ENCODE assay signal across 8 cellular contexts in the genomic region with DNA sequence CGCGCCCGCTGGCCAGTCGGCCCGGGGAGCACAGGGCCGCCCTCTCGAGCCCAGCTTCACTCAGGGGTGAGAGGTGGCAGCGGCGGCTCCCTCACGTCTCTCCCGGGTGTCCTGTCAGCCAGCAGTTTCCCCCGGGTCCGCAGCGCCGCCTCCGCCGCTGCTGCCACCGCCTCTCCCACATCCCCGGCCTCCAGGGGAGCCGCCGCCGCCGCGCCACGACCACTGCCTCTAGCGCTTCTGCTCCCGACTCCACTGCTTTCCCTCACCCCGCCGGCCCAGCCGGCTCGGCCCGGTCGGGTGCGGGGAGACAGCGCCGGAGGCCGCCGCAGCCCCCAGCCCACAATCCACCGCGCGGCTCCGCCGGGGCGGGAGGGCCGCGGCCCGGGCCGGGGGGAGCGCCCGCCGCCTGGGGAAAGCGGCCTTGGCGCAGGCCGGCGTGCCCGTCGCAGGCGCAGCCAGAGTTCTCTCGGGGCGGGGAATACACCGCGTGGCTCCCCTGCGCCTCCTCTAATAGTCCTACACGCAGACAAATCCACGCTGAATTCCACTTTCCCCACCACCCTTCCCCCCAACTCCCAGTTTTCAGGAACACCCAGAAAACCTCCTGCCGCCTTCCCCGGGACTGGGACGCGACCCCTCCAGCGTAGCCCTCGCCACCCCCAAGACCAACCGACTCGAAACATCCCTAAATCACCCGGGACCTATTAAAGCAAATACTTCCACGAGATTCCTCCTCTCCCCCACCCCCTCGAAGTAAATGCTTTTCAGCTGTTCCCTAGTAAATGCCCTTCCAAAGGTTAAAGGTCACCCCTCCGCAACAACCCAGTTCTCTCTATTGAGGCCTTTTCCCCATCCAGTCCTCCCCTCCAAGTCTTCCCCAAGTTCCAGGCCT. TPM values are rescaled to one million over a fixed set of nuclear protein-coding genes. Genes with fewer than 3 reads are reported as not detected.
DNase-seq lines count a peak whose midpoint lies in the region; ATAC-seq, FAIRE-seq and TF ChIP-seq lines count a peak whose summit lies in the region.

Gene VPS54 (minus strand): TSS at position 346 of the 892 bp plus-strand sequence. CDS start 35,429 bp downstream, outside the sequence.

- H3K4me1 Mint-ChIP-seq in astrocyte (ENCODE audit: low read depth, unreplicated experiment) = peaks cover 17% of the 10 kb centered on the region

- peak within 1 kb of the TSS; percentile 94 for H3K4me2 ChIP-seq in astrocyte (ENCODE audit: low read length)
- H3K4me2 ChIP-seq in hepatocyte = peak within 1 kb of the TSS; percentile 87

- H3K9me3 Mint-ChIP-seq in astrocyte (ENCODE audit: unreplicated experiment) = no peaks in the 10 kb centered on the region

- no peak for FAIRE-seq in astrocyte (lab: Jason Lieb, UNC)

- no peaks in the 10 kb centered on the region for H3K27me3 Mint-ChIP-seq in astrocyte (ENCODE audit: low read depth, unreplicated experiment)

- H3K9me3 ChIP-seq in astrocyte (ENCODE audit: insufficient read depth, low read depth, low read length) (no peaks in the 10 kb centered on the region), hepatocyte (ENCODE audit: low read depth) (no peaks in the 10 kb centered on the region)

- peak; percentile 67 for DNase-seq in EH (ENCODE audit: low read depth)
- DNase-seq in T-helper 2 cell = peak; percentile 27 to 80 (median 46)
- peak; percentile 36 for DNase-seq in astrocyte (ENCODE audit: low read depth)
- peak; percentile 86 for DNase-seq in hepatocyte (ENCODE audit: low spot score)
- DNase-seq in retinal pigment epithelial cell (ENCODE audit: low read depth) = no peak
- no peak for DNase-seq in DMS114 treated with DMSO at 0.1 percent for 48 hours (lab: John Stamatoyannopoulos, UW; ENCODE audit: unreplicated experiment)

- no peak for TF ChIP-seq EP300 in Ishikawa (IDR thresholded peaks at IDR 0.05; ENCODE audit: borderline replicate concordance)

- H3K36me3 Mint-ChIP-seq in astrocyte (ENCODE audit: low read depth, unreplicated experiment) = no peaks in the 10 kb centered on the region

- H3K4me1 ChIP-seq in astrocyte (ENCODE audit: insufficient read depth, low read length) (peaks cover 5% of the 10 kb centered on the region), hepatocyte (ENCODE audit: insufficient read depth) (peaks cover 29% of the 10 kb centered on the region)

- no peaks in the 10 kb centered on the region for H3K27me3 ChIP-seq in astrocyte (ENCODE audit: insufficient read depth, low read length)
- H3K27me3 ChIP-seq in hepatocyte = no peaks in the 10 kb centered on the region

- H3K9me2 ChIP-seq in hepatocyte (replicated peaks; ENCODE audit: insufficient read depth) = no peaks in the 10 kb centered on the region

- H3K4me3 ChIP-seq in astrocyte (ENCODE audit: insufficient read depth, low read depth, low read length) (peak within 1 kb of the TSS; percentile 91), hepatocyte (peak within 1 kb of the TSS; percentile 84), retinal pigment epithelial cell (ENCODE audit: low read length) (peak within 1 kb of the TSS; percentile 83)

- TF ChIP-seq CTCF in astrocyte (IDR thresholded peaks at IDR 0.05; ENCODE audit: insufficient read depth, low read depth, low read length) = no peak
- no peak for TF ChIP-seq CTCF in hepatocyte (IDR thresholded peaks at IDR 0.05; ENCODE audit: poor library complexity)
- no peak for TF ChIP-seq CTCF in retinal pigment epithelial cell (conservative IDR thresholded peaks at IDR 0.05; ENCODE audit: low read depth, low read length)

- H3K36me3 ChIP-seq in astrocyte (ENCODE audit: insufficient read depth, low read length) = no peaks in the 10 kb centered on the region
- H3K36me3 ChIP-seq in hepatocyte (replicated peaks; ENCODE audit: insufficient read depth, low read depth) = no peaks in the 10 kb centered on the region

- no peak for TF ChIP-seq RAD21 in Ishikawa (IDR thresholded peaks at IDR 0.05; ENCODE audit: low read depth)

- ATAC-seq in GM21528 (IDR thresholded peaks at IDR 0.05; ENCODE audit: low FRiP score, unreplicated experiment) = peak; percentile 61

- peak within 1 kb of the TSS; percentile 88 for H3K27ac ChIP-seq in astrocyte (ENCODE audit: low read depth, low read length)
- peak within 1 kb of the TSS; percentile 99 for H3K27ac ChIP-seq in hepatocyte

- peak within 1 kb of the TSS; percentile 94 for H3K9ac ChIP-seq in astrocyte (ENCODE audit: low read length)

- peak within 1 kb of the TSS; percentile 99 for H3K27ac Mint-ChIP-seq in astrocyte (ENCODE audit: unreplicated experiment)

- H3K4me3 Mint-ChIP-seq in astrocyte (ENCODE audit: unreplicated experiment) = peak within 1 kb of the TSS; percentile 99

- H3K79me2 ChIP-seq in astrocyte (ENCODE audit: insufficient read depth, low read length) (peaks cover 50% of the 10 kb centered on the region), hepatocyte (peaks cover 42% of the 10 kb centered on the region)

- 4% methylated on average over 22 of the region's 77 CpGs for WGBS in hepatocyte (ENCODE audit: low lambda C conversion rate, missing lambda C conversion rate)

- H4K20me1 ChIP-seq in astrocyte (ENCODE audit: insufficient read depth, low read length) (peaks cover 12% of the 10 kb centered on the region), hepatocyte (ENCODE audit: insufficient read depth, poor library complexity, severe bottlenecking) (peaks cover 4% of the 10 kb centered on the region)

- peak within 1 kb of the TSS; percentile 96 for H2AFZ ChIP-seq in astrocyte (ENCODE audit: low read depth, low read length)
- H2AFZ ChIP-seq in hepatocyte = peak within 1 kb of the TSS; percentile 95

TF ChIP-seq in Ishikawa, 13 proteins besides CTCF, POLR2A, EP300 and RAD21:
- TF ChIP-seq MAX (IDR thresholded peaks at IDR 0.05) (0 out of 2 replicates have a peak, but pooled peaks have one; percentile 33), EGR1 (IDR thresholded peaks at IDR 0.05) (no peak)

RNA-seq across cellular contexts. Expression of gene VPS54, which starts in this region (rescaled TPM):
- total RNA-seq in astrocyte (17.5 and 17.9 TPM in 2 replicates), hepatocyte (36.2 and 40.5 TPM in 2 replicates)
- 14.5 and 17.4 TPM in 2 replicates for polyA plus RNA-seq in hepatocyte

Comparison
In these comparisons a context has a peak if more than half of its experiments do, and no peak if none do; other contexts are left out.
1. DNase-seq: peak in EH (single experiment), T-helper 2 cell (5 of 5), astrocyte (single experiment) and hepatocyte (single experiment); none in retinal pigment epithelial cell (single experiment) and DMS114 treated with DMSO at 0.1 percent for 48 hours (single experiment).
2. Peak in every context shown above with its lines, with median percentiles within 50 percentile points of each other: H3K4me3 ChIP-seq.